Comparison of ENCODE assay signal across 1 cellular context in the genomic region with DNA sequence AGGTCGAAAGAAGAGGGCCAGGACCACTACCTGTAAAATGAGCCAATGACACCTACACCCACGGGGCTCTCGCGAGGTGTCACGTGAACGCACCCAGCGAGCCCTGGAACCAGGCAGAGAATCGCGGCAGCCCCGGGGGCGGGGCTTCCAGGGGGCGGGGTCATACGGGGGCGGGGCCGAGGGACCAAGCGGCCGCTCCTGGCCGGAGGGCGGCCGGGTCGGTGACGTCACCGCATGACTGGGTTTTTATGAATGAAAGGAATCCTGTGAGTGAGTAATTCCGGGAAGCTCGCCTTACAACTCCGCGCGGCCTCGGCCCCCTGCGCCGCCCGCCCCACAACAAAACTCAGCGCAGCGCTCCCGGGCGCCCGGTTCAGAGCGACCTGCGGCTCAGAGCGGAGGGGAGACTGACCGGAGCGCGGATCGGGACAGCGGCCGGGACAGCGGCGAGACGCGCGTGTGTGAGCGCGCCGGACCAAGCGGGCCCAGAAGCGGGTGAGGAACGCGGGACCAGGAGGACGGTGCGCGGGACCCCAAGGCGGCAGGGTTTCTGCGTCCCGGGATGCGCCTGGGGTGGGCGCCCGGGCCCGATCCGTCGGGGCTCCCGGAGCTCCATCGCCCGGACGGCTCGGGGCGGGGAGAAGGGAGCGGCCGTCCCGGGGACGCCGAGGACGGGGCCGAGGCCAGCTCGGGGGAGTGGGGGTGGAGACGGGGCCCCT.
TF ChIP-seq lines count a peak whose summit lies in the region.

A gene (plus strand): TSS at position 277 of the 719 bp plus-strand sequence. CDS start 11,860 bp downstream, outside the sequence.

TF ChIP-seq in K562, 482 proteins besides CTCF, POLR2A, EP300 and RAD21 (continued from another document and continues in another):
- TF ChIP-seq, protein P1, sequence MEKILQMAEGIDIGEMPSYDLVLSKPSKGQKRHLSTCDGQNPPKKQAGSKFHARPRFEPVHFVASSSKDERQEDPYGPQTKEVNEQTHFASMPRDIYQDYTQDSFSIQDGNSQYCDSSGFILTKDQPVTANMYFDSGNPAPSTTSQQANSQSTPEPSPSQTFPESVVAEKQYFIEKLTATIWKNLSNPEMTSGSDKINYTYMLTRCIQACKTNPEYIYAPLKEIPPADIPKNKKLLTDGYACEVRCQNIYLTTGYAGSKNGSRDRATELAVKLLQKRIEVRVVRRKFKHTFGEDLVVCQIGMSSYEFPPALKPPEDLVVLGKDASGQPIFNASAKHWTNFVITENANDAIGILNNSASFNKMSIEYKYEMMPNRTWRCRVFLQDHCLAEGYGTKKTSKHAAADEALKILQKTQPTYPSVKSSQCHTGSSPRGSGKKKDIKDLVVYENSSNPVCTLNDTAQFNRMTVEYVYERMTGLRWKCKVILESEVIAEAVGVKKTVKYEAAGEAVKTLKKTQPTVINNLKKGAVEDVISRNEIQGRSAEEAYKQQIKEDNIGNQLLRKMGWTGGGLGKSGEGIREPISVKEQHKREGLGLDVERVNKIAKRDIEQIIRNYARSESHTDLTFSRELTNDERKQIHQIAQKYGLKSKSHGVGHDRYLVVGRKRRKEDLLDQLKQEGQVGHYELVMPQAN (IDR thresholded peaks at IDR 0.05; ENCODE audit: borderline replicate concordance) = no peak
- TF ChIP-seq POLR2H (tag; IDR thresholded peaks at IDR 0.05; ENCODE audit: low read depth) (peak; percentile 82), HDAC8 (tag; IDR thresholded peaks at IDR 0.05) (no peak), PTTG1 (tag; IDR thresholded peaks at IDR 0.05; ENCODE audit: low read depth) (no peak), HSF4 (CRISPR knock-in tag; IDR thresholded peaks at IDR 0.05; ENCODE audit: borderline replicate concordance) (no peak), ZNF644 (tag; IDR thresholded peaks at IDR 0.05; ENCODE audit: low read depth) (no peak), ZNF431 (CRISPR knock-in tag; IDR thresholded peaks at IDR 0.05) (no peak), ZNF3 (CRISPR knock-in tag; IDR thresholded peaks at IDR 0.05) (no peak), SAFB (IDR thresholded peaks at IDR 0.05; ENCODE audit: borderline replicate concordance, low read depth, low read length) (no peak), RBM34 (IDR thresholded peaks at IDR 0.05; ENCODE audit: borderline replicate concordance, insufficient read depth, low read length) (no peak), RB1 (IDR thresholded peaks at IDR 0.05; ENCODE audit: low read depth) (peak; percentile 41; the same call in 1 of the 2 replicates), HLTF (IDR thresholded peaks at IDR 0.05) (no peak), PURB (CRISPR knock-in tag; IDR thresholded peaks at IDR 0.05; ENCODE audit: low read depth) (no peak), ZNF354B (CRISPR knock-in tag; IDR thresholded peaks at IDR 0.05) (no peak), TBL1XR1 (IDR thresholded peaks at IDR 0.05; ENCODE audit: low read length in 2 of 2) (no peak), DNMT1 (IDR thresholded peaks at IDR 0.05) (no peak), THRAP3 (IDR thresholded peaks at IDR 0.05; ENCODE audit: borderline replicate concordance) (no peak), RBM22 (IDR thresholded peaks at IDR 0.05; ENCODE audit: low read depth, low read length, poor library complexity, severe bottlenecking) (peak; percentile 64), RBM15 (IDR thresholded peaks at IDR 0.05; ENCODE audit: insufficient read depth, low read length) (no peak), ZFP1 (CRISPR knock-in tag; IDR thresholded peaks at IDR 0.05) (no peak), ZBTB7A (IDR thresholded peaks at IDR 0.05; ENCODE audit: borderline replicate concordance, control insufficient read depth, low read depth, low read length) (peak; percentile 25; the same call in 1 of the 2 replicates), ELF1 (tag; IDR thresholded peaks at IDR 0.05) (peak; percentile 30; the same call in 1 of the 2 replicates), ZKSCAN8 (CRISPR knock-in tag; IDR thresholded peaks at IDR 0.05) (no peak), PHTF2 (CRISPR knock-in tag; IDR thresholded peaks at IDR 0.05) (no peak), JUND (IDR thresholded peaks at IDR 0.05; ENCODE audit: borderline replicate concordance, low read depth, low read length) (peak; percentile 93), JUND (tag; IDR thresholded peaks at IDR 0.05; ENCODE audit: borderline replicate concordance, low read depth, low read length) (peak; percentile 76; the same call in 2 of the 3 replicates), CREBBP (IDR thresholded peaks at IDR 0.05; ENCODE audit: low read depth, low read length) (no peak), ZNF444 (CRISPR knock-in tag; IDR thresholded peaks at IDR 0.05) (no peak), NUFIP1 (IDR thresholded peaks at IDR 0.05; ENCODE audit: partially characterized antibody) (no peak), CEBPG (CRISPR knock-in tag; IDR thresholded peaks at IDR 0.05) (no peak), CEBPG (tag; conservative IDR thresholded peaks at IDR 0.05 in 1 of 2, IDR thresholded peaks at IDR 0.05 in 1 of 2) (no peak), ZNF41 (CRISPR knock-in tag; conservative IDR thresholded peaks at IDR 0.05) (no peak), HCFC1 (IDR thresholded peaks at IDR 0.05; ENCODE audit: low read depth, low read length) (no peak), CREB1 (IDR thresholded peaks at IDR 0.05) (peak; percentile 46; the same call in 1 of the 2 replicates), CREB1 (CRISPR knock-in tag; IDR thresholded peaks at IDR 0.05) (peak; percentile 62; the same call in 1 of the 2 replicates), ZNF12 (CRISPR knock-in tag; IDR thresholded peaks at IDR 0.05) (peak; percentile 82; the same call in 1 of the 2 replicates), SRF (CRISPR knock-in tag; IDR thresholded peaks at IDR 0.05) (no peak), ZNF274 (IDR thresholded peaks at IDR 0.05; ENCODE audit: borderline replicate concordance, low read depth, low read length) (no peak)
- TF ChIP-seq, protein P2, sequence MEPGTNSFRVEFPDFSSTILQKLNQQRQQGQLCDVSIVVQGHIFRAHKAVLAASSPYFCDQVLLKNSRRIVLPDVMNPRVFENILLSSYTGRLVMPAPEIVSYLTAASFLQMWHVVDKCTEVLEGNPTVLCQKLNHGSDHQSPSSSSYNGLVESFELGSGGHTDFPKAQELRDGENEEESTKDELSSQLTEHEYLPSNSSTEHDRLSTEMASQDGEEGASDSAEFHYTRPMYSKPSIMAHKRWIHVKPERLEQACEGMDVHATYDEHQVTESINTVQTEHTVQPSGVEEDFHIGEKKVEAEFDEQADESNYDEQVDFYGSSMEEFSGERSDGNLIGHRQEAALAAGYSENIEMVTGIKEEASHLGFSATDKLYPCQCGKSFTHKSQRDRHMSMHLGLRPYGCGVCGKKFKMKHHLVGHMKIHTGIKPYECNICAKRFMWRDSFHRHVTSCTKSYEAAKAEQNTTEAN (CRISPR knock-in tag; IDR thresholded peaks at IDR 0.05) = no peak
- TF ChIP-seq, protein P3, sequence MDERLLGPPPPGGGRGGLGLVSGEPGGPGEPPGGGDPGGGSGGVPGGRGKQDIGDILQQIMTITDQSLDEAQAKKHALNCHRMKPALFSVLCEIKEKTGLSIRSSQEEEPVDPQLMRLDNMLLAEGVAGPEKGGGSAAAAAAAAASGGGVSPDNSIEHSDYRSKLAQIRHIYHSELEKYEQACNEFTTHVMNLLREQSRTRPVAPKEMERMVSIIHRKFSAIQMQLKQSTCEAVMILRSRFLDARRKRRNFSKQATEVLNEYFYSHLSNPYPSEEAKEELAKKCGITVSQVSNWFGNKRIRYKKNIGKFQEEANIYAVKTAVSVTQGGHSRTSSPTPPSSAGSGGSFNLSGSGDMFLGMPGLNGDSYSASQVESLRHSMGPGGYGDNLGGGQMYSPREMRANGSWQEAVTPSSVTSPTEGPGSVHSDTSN (CRISPR knock-in tag; IDR thresholded peaks at IDR 0.05; ENCODE audit: low read depth) = no peak
- TF ChIP-seq, protein P3 (tag; conservative IDR thresholded peaks at IDR 0.05; ENCODE audit: low read depth) = no peak
- TF ChIP-seq, protein P4, sequence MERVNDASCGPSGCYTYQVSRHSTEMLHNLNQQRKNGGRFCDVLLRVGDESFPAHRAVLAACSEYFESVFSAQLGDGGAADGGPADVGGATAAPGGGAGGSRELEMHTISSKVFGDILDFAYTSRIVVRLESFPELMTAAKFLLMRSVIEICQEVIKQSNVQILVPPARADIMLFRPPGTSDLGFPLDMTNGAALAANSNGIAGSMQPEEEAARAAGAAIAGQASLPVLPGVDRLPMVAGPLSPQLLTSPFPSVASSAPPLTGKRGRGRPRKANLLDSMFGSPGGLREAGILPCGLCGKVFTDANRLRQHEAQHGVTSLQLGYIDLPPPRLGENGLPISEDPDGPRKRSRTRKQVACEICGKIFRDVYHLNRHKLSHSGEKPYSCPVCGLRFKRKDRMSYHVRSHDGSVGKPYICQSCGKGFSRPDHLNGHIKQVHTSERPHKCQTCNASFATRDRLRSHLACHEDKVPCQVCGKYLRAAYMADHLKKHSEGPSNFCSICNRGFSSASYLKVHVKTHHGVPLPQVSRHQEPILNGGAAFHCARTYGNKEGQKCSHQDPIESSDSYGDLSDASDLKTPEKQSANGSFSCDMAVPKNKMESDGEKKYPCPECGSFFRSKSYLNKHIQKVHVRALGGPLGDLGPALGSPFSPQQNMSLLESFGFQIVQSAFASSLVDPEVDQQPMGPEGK (CRISPR knock-in tag; IDR thresholded peaks at IDR 0.05; ENCODE audit: borderline replicate concordance) = no peak
- TF ChIP-seq, protein P5, sequence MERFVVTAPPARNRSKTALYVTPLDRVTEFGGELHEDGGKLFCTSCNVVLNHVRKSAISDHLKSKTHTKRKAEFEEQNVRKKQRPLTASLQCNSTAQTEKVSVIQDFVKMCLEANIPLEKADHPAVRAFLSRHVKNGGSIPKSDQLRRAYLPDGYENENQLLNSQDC (CRISPR knock-in tag; IDR thresholded peaks at IDR 0.05) = no peak
- TF ChIP-seq, protein P6, sequence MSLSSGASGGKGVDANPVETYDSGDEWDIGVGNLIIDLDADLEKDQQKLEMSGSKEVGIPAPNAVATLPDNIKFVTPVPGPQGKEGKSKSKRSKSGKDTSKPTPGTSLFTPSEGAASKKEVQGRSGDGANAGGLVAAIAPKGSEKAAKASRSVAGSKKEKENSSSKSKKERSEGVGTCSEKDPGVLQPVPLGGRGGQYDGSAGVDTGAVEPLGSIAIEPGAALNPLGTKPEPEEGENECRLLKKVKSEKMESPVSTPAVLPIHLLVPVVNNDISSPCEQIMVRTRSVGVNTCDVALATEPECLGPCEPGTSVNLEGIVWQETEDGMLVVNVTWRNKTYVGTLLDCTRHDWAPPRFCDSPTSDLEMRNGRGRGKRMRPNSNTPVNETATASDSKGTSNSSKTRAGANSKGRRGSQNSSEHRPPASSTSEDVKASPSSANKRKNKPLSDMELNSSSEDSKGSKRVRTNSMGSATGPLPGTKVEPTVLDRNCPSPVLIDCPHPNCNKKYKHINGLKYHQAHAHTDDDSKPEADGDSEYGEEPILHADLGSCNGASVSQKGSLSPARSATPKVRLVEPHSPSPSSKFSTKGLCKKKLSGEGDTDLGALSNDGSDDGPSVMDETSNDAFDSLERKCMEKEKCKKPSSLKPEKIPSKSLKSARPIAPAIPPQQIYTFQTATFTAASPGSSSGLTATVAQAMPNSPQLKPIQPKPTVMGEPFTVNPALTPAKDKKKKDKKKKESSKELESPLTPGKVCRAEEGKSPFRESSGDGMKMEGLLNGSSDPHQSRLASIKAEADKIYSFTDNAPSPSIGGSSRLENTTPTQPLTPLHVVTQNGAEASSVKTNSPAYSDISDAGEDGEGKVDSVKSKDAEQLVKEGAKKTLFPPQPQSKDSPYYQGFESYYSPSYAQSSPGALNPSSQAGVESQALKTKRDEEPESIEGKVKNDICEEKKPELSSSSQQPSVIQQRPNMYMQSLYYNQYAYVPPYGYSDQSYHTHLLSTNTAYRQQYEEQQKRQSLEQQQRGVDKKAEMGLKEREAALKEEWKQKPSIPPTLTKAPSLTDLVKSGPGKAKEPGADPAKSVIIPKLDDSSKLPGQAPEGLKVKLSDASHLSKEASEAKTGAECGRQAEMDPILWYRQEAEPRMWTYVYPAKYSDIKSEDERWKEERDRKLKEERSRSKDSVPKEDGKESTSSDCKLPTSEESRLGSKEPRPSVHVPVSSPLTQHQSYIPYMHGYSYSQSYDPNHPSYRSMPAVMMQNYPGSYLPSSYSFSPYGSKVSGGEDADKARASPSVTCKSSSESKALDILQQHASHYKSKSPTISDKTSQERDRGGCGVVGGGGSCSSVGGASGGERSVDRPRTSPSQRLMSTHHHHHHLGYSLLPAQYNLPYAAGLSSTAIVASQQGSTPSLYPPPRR (CRISPR knock-in tag; IDR thresholded peaks at IDR 0.05; ENCODE audit: borderline replicate concordance) = no peak
- TF ChIP-seq, protein P7, sequence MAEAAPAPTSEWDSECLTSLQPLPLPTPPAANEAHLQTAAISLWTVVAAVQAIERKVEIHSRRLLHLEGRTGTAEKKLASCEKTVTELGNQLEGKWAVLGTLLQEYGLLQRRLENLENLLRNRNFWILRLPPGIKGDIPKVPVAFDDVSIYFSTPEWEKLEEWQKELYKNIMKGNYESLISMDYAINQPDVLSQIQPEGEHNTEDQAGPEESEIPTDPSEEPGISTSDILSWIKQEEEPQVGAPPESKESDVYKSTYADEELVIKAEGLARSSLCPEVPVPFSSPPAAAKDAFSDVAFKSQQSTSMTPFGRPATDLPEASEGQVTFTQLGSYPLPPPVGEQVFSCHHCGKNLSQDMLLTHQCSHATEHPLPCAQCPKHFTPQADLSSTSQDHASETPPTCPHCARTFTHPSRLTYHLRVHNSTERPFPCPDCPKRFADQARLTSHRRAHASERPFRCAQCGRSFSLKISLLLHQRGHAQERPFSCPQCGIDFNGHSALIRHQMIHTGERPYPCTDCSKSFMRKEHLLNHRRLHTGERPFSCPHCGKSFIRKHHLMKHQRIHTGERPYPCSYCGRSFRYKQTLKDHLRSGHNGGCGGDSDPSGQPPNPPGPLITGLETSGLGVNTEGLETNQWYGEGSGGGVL (CRISPR knock-in tag; IDR thresholded peaks at IDR 0.05) = no peak
- TF ChIP-seq, protein P8, sequence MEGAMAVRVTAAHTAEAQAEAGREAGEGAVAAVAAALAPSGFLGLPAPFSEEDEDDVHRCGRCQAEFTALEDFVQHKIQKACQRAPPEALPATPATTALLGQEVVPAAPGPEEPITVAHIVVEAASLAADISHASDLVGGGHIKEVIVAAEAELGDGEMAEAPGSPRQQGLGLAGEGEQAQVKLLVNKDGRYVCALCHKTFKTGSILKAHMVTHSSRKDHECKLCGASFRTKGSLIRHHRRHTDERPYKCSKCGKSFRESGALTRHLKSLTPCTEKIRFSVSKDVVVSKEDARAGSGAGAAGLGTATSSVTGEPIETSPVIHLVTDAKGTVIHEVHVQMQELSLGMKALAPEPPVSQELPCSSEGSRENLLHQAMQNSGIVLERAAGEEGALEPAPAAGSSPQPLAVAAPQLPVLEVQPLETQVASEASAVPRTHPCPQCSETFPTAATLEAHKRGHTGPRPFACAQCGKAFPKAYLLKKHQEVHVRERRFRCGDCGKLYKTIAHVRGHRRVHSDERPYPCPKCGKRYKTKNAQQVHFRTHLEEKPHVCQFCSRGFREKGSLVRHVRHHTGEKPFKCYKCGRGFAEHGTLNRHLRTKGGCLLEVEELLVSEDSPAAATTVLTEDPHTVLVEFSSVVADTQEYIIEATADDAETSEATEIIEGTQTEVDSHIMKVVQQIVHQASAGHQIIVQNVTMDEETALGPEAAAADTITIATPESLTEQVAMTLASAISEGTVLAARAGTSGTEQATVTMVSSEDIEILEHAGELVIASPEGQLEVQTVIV (CRISPR knock-in tag; IDR thresholded peaks at IDR 0.05; ENCODE audit: borderline replicate concordance) = no peak
